ENCODE assay signal across 1 cellular context in the genomic region with DNA sequence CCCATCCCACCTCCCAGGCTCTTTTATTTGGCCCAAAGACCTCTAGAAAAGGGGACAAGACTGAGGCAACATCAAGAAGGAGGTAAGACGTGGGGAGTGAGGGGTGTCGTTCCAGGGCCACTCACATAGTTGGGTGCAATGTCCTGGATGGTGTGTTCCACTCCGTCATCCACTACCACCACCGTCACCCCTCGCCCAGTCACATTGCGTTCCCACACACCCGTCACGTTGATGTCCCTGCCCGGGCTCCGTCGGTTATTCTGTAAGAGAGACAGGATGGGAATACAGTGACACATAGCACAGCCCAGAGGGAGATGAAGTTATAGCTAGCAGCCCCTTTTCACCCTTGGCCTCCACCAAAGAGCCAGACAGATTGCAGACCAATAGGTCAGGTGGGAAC.
TF ChIP-seq lines count a peak whose summit lies in the region.

No MANE protein-coding gene starts in this region.

TF ChIP-seq in HepG2, 621 proteins besides CTCF, POLR2A, EP300 and RAD21:
- TF ChIP-seq NFYC (CRISPR knock-in tag; IDR thresholded peaks at IDR 0.05) (no peak), RNF2 (conservative IDR thresholded peaks at IDR 0.05; ENCODE audit: low read depth) (no peak), CSRNP2 (CRISPR knock-in tag; conservative IDR thresholded peaks at IDR 0.05; ENCODE audit: low read depth) (no peak), HNRNPLL (IDR thresholded peaks at IDR 0.05; ENCODE audit: low read depth, low read length, poor library complexity, severe bottlenecking) (no peak), DMAP1 (CRISPR knock-in tag; IDR thresholded peaks at IDR 0.05) (no peak), THYN1 (CRISPR knock-in tag; IDR thresholded peaks at IDR 0.05; ENCODE audit: borderline replicate concordance, low read depth) (no peak), CBX5 (CRISPR knock-in tag; IDR thresholded peaks at IDR 0.05; ENCODE audit: borderline replicate concordance) (no peak), TCF7 (IDR thresholded peaks at IDR 0.05; ENCODE audit: low read depth) (no peak), HES4 (CRISPR knock-in tag; IDR thresholded peaks at IDR 0.05; ENCODE audit: borderline replicate concordance) (no peak)
- TF ChIP-seq, protein P1, sequence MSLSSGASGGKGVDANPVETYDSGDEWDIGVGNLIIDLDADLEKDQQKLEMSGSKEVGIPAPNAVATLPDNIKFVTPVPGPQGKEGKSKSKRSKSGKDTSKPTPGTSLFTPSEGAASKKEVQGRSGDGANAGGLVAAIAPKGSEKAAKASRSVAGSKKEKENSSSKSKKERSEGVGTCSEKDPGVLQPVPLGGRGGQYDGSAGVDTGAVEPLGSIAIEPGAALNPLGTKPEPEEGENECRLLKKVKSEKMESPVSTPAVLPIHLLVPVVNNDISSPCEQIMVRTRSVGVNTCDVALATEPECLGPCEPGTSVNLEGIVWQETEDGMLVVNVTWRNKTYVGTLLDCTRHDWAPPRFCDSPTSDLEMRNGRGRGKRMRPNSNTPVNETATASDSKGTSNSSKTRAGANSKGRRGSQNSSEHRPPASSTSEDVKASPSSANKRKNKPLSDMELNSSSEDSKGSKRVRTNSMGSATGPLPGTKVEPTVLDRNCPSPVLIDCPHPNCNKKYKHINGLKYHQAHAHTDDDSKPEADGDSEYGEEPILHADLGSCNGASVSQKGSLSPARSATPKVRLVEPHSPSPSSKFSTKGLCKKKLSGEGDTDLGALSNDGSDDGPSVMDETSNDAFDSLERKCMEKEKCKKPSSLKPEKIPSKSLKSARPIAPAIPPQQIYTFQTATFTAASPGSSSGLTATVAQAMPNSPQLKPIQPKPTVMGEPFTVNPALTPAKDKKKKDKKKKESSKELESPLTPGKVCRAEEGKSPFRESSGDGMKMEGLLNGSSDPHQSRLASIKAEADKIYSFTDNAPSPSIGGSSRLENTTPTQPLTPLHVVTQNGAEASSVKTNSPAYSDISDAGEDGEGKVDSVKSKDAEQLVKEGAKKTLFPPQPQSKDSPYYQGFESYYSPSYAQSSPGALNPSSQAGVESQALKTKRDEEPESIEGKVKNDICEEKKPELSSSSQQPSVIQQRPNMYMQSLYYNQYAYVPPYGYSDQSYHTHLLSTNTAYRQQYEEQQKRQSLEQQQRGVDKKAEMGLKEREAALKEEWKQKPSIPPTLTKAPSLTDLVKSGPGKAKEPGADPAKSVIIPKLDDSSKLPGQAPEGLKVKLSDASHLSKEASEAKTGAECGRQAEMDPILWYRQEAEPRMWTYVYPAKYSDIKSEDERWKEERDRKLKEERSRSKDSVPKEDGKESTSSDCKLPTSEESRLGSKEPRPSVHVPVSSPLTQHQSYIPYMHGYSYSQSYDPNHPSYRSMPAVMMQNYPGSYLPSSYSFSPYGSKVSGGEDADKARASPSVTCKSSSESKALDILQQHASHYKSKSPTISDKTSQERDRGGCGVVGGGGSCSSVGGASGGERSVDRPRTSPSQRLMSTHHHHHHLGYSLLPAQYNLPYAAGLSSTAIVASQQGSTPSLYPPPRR (CRISPR knock-in tag; IDR thresholded peaks at IDR 0.05; ENCODE audit: borderline replicate concordance): no peak
TF ChIP-seq in HepG2: peak in this region for 0.
